Comparison of ENCODE assay signal across 8 cellular contexts in the genomic region with DNA sequence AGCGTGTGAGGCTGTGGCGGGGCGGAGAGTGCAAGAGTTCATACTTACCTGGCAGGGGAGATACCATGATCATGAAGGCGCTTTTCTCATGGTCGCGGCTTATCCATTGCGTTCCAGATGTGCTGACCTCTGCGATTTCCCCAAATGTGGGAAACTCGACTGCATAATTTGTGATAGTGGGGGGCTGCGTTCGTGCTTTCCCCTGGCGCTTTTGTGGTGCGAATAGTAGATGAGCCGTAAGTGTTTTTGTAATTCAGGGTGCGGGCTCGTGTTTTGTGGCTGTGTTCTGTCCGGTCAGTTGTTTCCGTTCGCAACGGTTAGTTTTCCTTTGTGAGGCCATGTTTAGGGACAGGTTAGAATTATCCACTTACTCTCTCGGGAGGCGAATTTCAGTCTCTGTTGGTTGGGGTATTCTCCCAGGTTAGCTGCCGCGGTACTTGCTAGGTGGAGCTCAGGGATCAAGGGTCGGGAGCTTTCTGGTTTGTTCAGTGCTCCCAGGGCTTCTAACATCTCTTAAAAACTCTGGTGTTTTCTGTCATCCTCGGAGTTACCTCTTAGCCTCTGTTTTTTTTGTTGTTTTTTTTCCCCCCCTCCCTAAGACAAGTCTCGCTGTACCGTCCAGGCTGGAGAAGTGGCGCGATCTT. TPM values are rescaled to one million over a fixed set of nuclear protein-coding genes. Genes with fewer than 3 reads are reported as not detected.
DNase-seq lines count a peak whose midpoint lies in the region; ATAC-seq and TF ChIP-seq lines count a peak whose summit lies in the region.
"Not testable (repeated sequence)": the region's sequence is repeated elsewhere in the genome, so short reads cannot be mapped to it uniquely, and the experiment has no call there.

No MANE protein-coding gene starts in this region.

- not testable (repeated sequence) for H3K79me2 ChIP-seq in KMS-11 (ENCODE audit: insufficient read depth, low read depth)

- H3K27ac ChIP-seq in KMS-11 (peak overlapping the region; percentile 59), RWPE2 (ENCODE audit: poor library complexity, severe bottlenecking) (peak overlapping the region; percentile 41)

- H3K4me1 ChIP-seq in KMS-11 (ENCODE audit: low read depth, poor library complexity, severe bottlenecking); RWPE2 (ENCODE audit: insufficient read depth, poor library complexity, severe bottlenecking): not testable (repeated sequence)

- H3K27me3 ChIP-seq in KMS-11 (ENCODE audit: insufficient read depth, low read depth); RWPE2 (ENCODE audit: insufficient read depth, poor library complexity, severe bottlenecking): not testable (repeated sequence)

- H3K4me1 Mint-ChIP-seq in activated T-helper 17 cell treated with anti-CD3 and anti-CD28 coated beads, Interleukin-2, amount 50 U/mL, for 72 hours, result not testable (repeated sequence)
- H3K4me1 Mint-ChIP-seq in natural killer cell treated with Interleukin-12 subunit alpha and Interleukin-12 subunit beta and Interleukin-15 and Interleukin-18, amount 100 ng/mL, for 72 hours (ENCODE audit: low read depth in 2 of 2), result peaks cover 10 to 13% of the 10 kb centered on the region in 2 donors

- H3K36me3 ChIP-seq in KMS-11 (ENCODE audit: insufficient read depth); RWPE2 (ENCODE audit: low read depth): not testable (repeated sequence)

- peak overlapping the region; percentile 91 for H3K4me3 Mint-ChIP-seq in activated T-helper 17 cell treated with anti-CD3 and anti-CD28 coated beads, Interleukin-2, amount 50 U/mL, for 72 hours
- H3K4me3 Mint-ChIP-seq in natural killer cell treated with Interleukin-12 subunit alpha and Interleukin-12 subunit beta and Interleukin-15 and Interleukin-18, amount 100 ng/mL, for 72 hours, result peak overlapping the region; percentile 87

- peak overlapping the region; percentile 44; the same call in 1 of the 2 replicates for H3K4me2 ChIP-seq in KMS-11

- ATAC-seq in GM21737 (IDR thresholded peaks at IDR 0.05; ENCODE audit: unreplicated experiment), result peak; percentile 78
- peak; percentile 89 for ATAC-seq in RWPE2 (ENCODE audit: low read depth)
- peak; percentile 79 for ATAC-seq in activated T-helper 17 cell treated with anti-CD3 and anti-CD28 coated beads, Interleukin-2, amount 50 U/mL, for 72 hours (replicated peaks)
- peak; percentile 87 to 90 for ATAC-seq in natural killer cell treated with Interleukin-12 subunit alpha and Interleukin-12 subunit beta and Interleukin-15 and Interleukin-18, amount 100 ng/mL, for 72 hours

- H4K20me1 ChIP-seq in KMS-11 (ENCODE audit: insufficient read depth), result not testable (repeated sequence)

- not testable (repeated sequence) for H2AFZ ChIP-seq in KMS-11 (ENCODE audit: low read depth)

- H3K27ac Mint-ChIP-seq in activated T-helper 17 cell treated with anti-CD3 and anti-CD28 coated beads, Interleukin-2, amount 50 U/mL, for 72 hours, result peak overlapping the region; percentile 99
- peak overlapping the region; percentile 97 to 99 for H3K27ac Mint-ChIP-seq in natural killer cell treated with Interleukin-12 subunit alpha and Interleukin-12 subunit beta and Interleukin-15 and Interleukin-18, amount 100 ng/mL, for 72 hours

- peak overlapping the region; percentile 11; the same call in 1 of the 2 replicates for H3K9ac ChIP-seq in KMS-11

- TF ChIP-seq CTCF in KMS-11 (conservative IDR thresholded peaks at IDR 0.05; ENCODE audit: low read depth, low read length); RWPE2 (IDR thresholded peaks at IDR 0.05; ENCODE audit: poor library complexity, severe bottlenecking): not testable (repeated sequence)

- peak; percentile 99 for DNase-seq in DMS79 treated with DMSO at 0.1 percent for 48 hours (lab: John Stamatoyannopoulos, UW)
- DNase-seq in RWPE2 (ENCODE audit: low spot score), result peak; percentile 90
- DNase-seq in fibroblast of peridontal ligament (ENCODE audit: extremely low read depth), result peak; percentile 92
- peak; percentile 94 for DNase-seq in natural killer cell treated with Interleukin-12 subunit alpha and Interleukin-12 subunit beta and Interleukin-15 and Interleukin-18, amount 100 ng/mL, for 72 hours (ENCODE audit: low spot score)
- peak; percentile 71 to 90 for DNase-seq in stimulated activated CD8-positive, alpha-beta memory T cell treated with anti-CD3 and anti-CD28 coated beads, Interleukin-7, amount 100 ng/mL, for 48 hours (ENCODE audit: extremely low read depth in 1 of 2, low read depth in 1 of 2)

- not testable (repeated sequence) for H3K9me3 ChIP-seq in RWPE2 (ENCODE audit: severe bottlenecking)

- H3K27me3 Mint-ChIP-seq in activated T-helper 17 cell treated with anti-CD3 and anti-CD28 coated beads, Interleukin-2, amount 50 U/mL, for 72 hours; natural killer cell treated with Interleukin-12 subunit alpha and Interleukin-12 subunit beta and Interleukin-15 and Interleukin-18, amount 100 ng/mL, for 72 hours: not testable (repeated sequence)

- H3K9me3 Mint-ChIP-seq in activated T-helper 17 cell treated with anti-CD3 and anti-CD28 coated beads, Interleukin-2, amount 50 U/mL, for 72 hours; natural killer cell treated with Interleukin-12 subunit alpha and Interleukin-12 subunit beta and Interleukin-15 and Interleukin-18, amount 100 ng/mL, for 72 hours: not testable (repeated sequence)

- peak overlapping the region; percentile 26 for H3K4me3 ChIP-seq in KMS-11 (IDR thresholded peaks at IDR 0.05; ENCODE audit: insufficient read depth, low read depth, low read length)
- peak overlapping the region; percentile 26 for H3K4me3 ChIP-seq in RWPE2 (ENCODE audit: severe bottlenecking)

- peaks cover 13% of the 10 kb centered on the region for H3K36me3 Mint-ChIP-seq in activated T-helper 17 cell treated with anti-CD3 and anti-CD28 coated beads, Interleukin-2, amount 50 U/mL, for 72 hours (ENCODE audit: low read depth)
- H3K36me3 Mint-ChIP-seq in natural killer cell treated with Interleukin-12 subunit alpha and Interleukin-12 subunit beta and Interleukin-15 and Interleukin-18, amount 100 ng/mL, for 72 hours, result not testable (repeated sequence)

RNA-seq across cellular contexts. Expression of a gene that starts 39.6 kb away (rescaled TPM):
- total RNA-seq in activated T-helper 17 cell treated with anti-CD3 and anti-CD28 coated beads, Interleukin-2, amount 50 U/mL, for 72 hours, result under 1 TPM; 0.15 to 0.40 TPM
- under 1 TPM; 0.24 to 0.36 TPM for total RNA-seq in natural killer cell treated with Interleukin-12 subunit alpha and Interleukin-12 subunit beta and Interleukin-15 and Interleukin-18, amount 100 ng/mL, for 72 hours

Comparison
In these comparisons a context has a peak if more than half of its experiments do, and no peak if none do; other contexts are left out.
1. Peak in every context shown above with its lines: DNase-seq, ATAC-seq, H3K4me3 ChIP-seq and H3K27ac ChIP-seq.